In the genomic region with DNA sequence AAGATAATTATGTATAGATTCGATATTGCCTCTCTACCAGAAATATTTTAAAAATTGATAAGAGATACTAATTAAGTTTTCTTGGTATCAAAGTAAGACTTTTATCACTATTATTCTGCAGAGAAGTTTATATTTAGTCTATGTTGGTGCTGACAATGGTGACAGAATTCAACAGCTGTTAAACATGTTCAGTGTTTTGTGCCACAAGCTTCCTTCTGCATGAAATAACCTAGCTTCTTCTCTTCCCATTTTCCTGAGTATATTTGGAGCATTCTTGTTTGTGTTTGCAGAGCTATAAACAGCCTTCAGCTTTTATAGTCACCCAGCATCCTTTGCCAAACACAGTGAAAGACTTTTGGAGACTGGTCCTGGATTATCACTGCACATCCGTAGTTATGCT, we compare ENCODE assay signal across 31 cellular contexts.
"Had no signal": no experiment of that assay in that cellular context is flagged by ENCODE, and none has a peak within 500 bp of the region (broad histone marks: within the 10 kb centered on the region; RNA-seq: fewer than 3 reads in every experiment).

No MANE protein-coding gene starts in this region.

- H3K27ac ChIP-seq: Peyer's patch, SJCRH30, SK-N-MC had no signal

- FAIRE-seq: K562 had no signal

- ATAC-seq: K562, PC-3, SK-N-SH treated with all-trans-retinoic acid at 6 μM for 48 hours, T-cell had no signal

- H3K36me3 ChIP-seq: SJCRH30 had no signal

- H3K4me3 ChIP-seq: K562, Peyer's patch, SJCRH30, SK-N-MC had no signal

- H3K27me3 ChIP-seq: Peyer's patch, SJCRH30 had no signal

- DNase-seq: Kasumi-1, KG1, MM.1S, MV-4-11, NCI-H1092, NCI-H1105, NCI-H1417 treated with DMSO at 0.1 percent for 48 hours, NCI-H1436 treated with DMSO at 0.1 percent for 48 hours, NCI-H1694 treated with DMSO at 0.1 percent for 48 hours, NCI-H187 treated with DMSO at 0.1 percent for 48 hours, NCI-H2029, NCI-H2081, NCI-H2171 treated with DMSO at 0.1 percent for 48 hours, NCI-H2227 treated with DMSO at 0.1 percent for 48 hours, NCI-H345, NCI-H446, NCI-H510A treated with DMSO at 0.1 percent for 48 hours, NCI-H524 treated with DMSO at 0.1 percent for 48 hours, NCI-H526 treated with DMSO at 0.1 percent for 48 hours, NCI-H774, OCI-M1, PC-3, Peyer's patch, RPMI8226, SHP77, SIG-M5, T-cell had no signal

- H3K9me3 ChIP-seq: Peyer's patch, SJCRH30 had no signal

- H3K4me1 ChIP-seq: Peyer's patch, SJCRH30 had no signal
